ENCODE assay signal across 4 cellular contexts in the genomic region with DNA sequence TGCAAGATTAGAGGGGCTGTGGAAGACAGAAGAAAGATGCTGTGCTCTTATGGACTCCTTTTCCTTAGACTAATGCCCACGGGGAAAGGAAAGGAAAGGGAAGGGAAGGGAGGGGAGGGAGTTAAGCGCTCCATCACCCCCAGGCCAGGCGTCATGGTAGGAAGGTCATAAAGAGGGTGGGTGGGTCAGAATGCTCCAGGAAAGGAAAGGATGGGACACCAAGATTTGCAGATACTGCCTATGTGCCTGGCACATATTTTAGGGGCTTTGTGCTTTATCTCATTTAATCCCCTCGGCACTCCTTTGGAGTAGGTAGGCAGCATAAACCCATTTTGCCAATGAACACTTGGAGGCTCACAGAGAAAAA.
TF ChIP-seq lines count a peak whose summit lies in the region.

No MANE protein-coding gene starts in this region.

TF ChIP-seq in SK-N-SH, 30 proteins besides CTCF, POLR2A, EP300 and RAD21:
- TF ChIP-seq, protein P1, sequence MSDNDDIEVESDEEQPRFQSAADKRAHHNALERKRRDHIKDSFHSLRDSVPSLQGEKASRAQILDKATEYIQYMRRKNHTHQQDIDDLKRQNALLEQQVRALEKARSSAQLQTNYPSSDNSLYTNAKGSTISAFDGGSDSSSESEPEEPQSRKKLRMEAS (IDR thresholded peaks at IDR 0.05; ENCODE audit: low read depth): no peak
- TF ChIP-seq RXRA (IDR thresholded peaks at IDR 0.05; ENCODE audit: borderline replicate concordance, low read depth) (no peak), EZH2phosphoT487 (IDR thresholded peaks at IDR 0.05; ENCODE audit: borderline replicate concordance, low read depth) (no peak), TEAD4 (IDR thresholded peaks at IDR 0.05; ENCODE audit: borderline replicate concordance, insufficient read depth) (no peak), MXI1 (IDR thresholded peaks at IDR 0.05; ENCODE audit: low read depth, low read length) (no peak), JUND (IDR thresholded peaks at IDR 0.05) (no peak), POLR2AphosphoS5 (IDR thresholded peaks at IDR 0.05; ENCODE audit: low read depth, low read length) (no peak)
- TF ChIP-seq, protein P2, sequence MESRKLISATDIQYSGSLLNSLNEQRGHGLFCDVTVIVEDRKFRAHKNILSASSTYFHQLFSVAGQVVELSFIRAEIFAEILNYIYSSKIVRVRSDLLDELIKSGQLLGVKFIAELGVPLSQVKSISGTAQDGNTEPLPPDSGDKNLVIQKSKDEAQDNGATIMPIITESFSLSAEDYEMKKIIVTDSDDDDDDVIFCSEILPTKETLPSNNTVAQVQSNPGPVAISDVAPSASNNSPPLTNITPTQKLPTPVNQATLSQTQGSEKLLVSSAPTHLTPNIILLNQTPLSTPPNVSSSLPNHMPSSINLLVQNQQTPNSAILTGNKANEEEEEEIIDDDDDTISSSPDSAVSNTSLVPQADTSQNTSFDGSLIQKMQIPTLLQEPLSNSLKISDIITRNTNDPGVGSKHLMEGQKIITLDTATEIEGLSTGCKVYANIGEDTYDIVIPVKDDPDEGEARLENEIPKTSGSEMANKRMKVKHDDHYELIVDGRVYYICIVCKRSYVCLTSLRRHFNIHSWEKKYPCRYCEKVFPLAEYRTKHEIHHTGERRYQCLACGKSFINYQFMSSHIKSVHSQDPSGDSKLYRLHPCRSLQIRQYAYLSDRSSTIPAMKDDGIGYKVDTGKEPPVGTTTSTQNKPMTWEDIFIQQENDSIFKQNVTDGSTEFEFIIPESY (IDR thresholded peaks at IDR 0.05; ENCODE audit: borderline replicate concordance, low read depth): no peak
- TF ChIP-seq, protein P3, sequence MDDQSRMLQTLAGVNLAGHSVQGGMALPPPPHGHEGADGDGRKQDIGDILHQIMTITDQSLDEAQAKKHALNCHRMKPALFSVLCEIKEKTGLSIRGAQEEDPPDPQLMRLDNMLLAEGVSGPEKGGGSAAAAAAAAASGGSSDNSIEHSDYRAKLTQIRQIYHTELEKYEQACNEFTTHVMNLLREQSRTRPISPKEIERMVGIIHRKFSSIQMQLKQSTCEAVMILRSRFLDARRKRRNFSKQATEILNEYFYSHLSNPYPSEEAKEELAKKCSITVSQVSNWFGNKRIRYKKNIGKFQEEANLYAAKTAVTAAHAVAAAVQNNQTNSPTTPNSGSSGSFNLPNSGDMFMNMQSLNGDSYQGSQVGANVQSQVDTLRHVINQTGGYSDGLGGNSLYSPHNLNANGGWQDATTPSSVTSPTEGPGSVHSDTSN (IDR thresholded peaks at IDR 0.05): no peak

TF ChIP-seq in SK-N-SH treated with all-trans-retinoic acid at 6 μM for 48 hours, 23 proteins besides CTCF, POLR2A, EP300 and RAD21 (continues in another document):
- TF ChIP-seq ISL1 (CRISPR knock-in tag; IDR thresholded peaks at IDR 0.05) (no peak), ZNF70 (CRISPR knock-in tag; IDR thresholded peaks at IDR 0.05) (no peak), CSDC2 (CRISPR knock-in tag; IDR thresholded peaks at IDR 0.05) (no peak), GLIS3 (CRISPR knock-in tag; IDR thresholded peaks at IDR 0.05) (no peak), ZNF565 (CRISPR knock-in tag; conservative IDR thresholded peaks at IDR 0.05; ENCODE audit: low read depth) (no peak), OSR1 (CRISPR knock-in tag; IDR thresholded peaks at IDR 0.05) (no peak), ZFP3 (CRISPR knock-in tag; IDR thresholded peaks at IDR 0.05) (no peak), PPARA (CRISPR knock-in tag; IDR thresholded peaks at IDR 0.05; ENCODE audit: borderline replicate concordance) (no peak), ESRRG (CRISPR knock-in tag; IDR thresholded peaks at IDR 0.05) (no peak), ZFP30 (CRISPR knock-in tag; IDR thresholded peaks at IDR 0.05) (no peak)
- TF ChIP-seq, protein P4, sequence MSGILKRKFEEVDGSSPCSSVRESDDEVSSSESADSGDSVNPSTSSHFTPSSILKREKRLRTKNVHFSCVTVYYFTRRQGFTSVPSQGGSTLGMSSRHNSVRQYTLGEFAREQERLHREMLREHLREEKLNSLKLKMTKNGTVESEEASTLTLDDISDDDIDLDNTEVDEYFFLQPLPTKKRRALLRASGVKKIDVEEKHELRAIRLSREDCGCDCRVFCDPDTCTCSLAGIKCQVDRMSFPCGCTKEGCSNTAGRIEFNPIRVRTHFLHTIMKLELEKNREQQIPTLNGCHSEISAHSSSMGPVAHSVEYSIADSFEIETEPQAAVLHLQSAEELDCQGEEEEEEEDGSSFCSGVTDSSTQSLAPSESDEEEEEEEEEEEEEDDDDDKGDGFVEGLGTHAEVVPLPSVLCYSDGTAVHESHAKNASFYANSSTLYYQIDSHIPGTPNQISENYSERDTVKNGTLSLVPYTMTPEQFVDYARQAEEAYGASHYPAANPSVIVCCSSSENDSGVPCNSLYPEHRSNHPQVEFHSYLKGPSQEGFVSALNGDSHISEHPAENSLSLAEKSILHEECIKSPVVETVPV (CRISPR knock-in tag; IDR thresholded peaks at IDR 0.05): no peak
- TF ChIP-seq, protein P5, sequence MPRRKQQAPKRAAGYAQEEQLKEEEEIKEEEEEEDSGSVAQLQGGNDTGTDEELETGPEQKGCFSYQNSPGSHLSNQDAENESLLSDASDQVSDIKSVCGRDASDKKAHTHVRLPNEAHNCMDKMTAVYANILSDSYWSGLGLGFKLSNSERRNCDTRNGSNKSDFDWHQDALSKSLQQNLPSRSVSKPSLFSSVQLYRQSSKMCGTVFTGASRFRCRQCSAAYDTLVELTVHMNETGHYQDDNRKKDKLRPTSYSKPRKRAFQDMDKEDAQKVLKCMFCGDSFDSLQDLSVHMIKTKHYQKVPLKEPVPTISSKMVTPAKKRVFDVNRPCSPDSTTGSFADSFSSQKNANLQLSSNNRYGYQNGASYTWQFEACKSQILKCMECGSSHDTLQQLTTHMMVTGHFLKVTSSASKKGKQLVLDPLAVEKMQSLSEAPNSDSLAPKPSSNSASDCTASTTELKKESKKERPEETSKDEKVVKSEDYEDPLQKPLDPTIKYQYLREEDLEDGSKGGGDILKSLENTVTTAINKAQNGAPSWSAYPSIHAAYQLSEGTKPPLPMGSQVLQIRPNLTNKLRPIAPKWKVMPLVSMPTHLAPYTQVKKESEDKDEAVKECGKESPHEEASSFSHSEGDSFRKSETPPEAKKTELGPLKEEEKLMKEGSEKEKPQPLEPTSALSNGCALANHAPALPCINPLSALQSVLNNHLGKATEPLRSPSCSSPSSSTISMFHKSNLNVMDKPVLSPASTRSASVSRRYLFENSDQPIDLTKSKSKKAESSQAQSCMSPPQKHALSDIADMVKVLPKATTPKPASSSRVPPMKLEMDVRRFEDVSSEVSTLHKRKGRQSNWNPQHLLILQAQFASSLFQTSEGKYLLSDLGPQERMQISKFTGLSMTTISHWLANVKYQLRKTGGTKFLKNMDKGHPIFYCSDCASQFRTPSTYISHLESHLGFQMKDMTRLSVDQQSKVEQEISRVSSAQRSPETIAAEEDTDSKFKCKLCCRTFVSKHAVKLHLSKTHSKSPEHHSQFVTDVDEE (CRISPR knock-in tag; IDR thresholded peaks at IDR 0.05): no peak

TF ChIP-seq in GM12878, 131 proteins besides CTCF, POLR2A, EP300 and RAD21 (continues in another document):
- TF ChIP-seq, protein P6, sequence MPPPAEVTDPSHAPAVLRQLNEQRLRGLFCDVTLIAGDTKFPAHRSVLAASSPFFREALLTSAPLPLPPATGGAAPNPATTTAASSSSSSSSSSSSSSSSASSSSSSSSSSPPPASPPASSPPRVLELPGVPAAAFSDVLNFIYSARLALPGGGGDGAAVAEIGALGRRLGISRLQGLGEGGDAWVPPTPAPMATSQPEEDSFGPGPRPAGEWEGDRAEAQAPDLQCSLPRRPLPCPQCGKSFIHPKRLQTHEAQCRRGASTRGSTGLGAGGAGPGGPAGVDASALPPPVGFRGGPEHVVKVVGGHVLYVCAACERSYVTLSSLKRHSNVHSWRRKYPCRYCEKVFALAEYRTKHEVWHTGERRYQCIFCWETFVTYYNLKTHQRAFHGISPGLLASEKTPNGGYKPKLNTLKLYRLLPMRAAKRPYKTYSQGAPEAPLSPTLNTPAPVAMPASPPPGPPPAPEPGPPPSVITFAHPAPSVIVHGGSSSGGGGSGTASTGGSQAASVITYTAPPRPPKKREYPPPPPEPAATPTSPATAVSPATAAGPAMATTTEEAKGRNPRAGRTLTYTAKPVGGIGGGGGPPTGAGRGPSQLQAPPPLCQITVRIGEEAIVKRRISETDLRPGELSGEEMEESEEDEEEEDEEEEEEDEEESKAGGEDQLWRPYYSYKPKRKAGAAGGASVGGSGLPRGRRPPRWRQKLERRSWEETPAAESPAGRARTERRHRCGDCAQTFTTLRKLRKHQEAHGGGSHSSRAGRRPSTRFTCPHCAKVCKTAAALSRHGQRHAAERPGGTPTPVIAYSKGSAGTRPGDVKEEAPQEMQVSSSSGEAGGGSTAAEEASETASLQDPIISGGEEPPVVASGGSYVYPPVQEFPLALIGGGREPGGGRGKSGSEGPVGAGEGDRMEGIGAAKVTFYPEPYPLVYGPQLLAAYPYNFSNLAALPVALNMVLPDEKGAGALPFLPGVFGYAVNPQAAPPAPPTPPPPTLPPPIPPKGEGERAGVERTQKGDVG (CRISPR knock-in tag; IDR thresholded peaks at IDR 0.05): no peak
- TF ChIP-seq ZNF622 (IDR thresholded peaks at IDR 0.05) (no peak), KAT2A (conservative IDR thresholded peaks at IDR 0.05; ENCODE audit: control insufficient read depth, low read depth, low read length) (no peak), BCL11A (IDR thresholded peaks at IDR 0.05; ENCODE audit: low read depth, low read length) (no peak), RCOR1 (conservative IDR thresholded peaks at IDR 0.05; ENCODE audit: low read depth, low read length) (no peak), NR2F1 (conservative IDR thresholded peaks at IDR 0.05) (no peak), CBX5 (IDR thresholded peaks at IDR 0.05; ENCODE audit: low read depth) (no peak), NFIC (IDR thresholded peaks at IDR 0.05; ENCODE audit: low read depth, low read length) (no peak), DPF2 (IDR thresholded peaks at IDR 0.05) (no peak), TCF3 (IDR thresholded peaks at IDR 0.05; ENCODE audit: borderline replicate concordance, insufficient read depth, low read depth, low read length) (no peak), HDAC2 (IDR thresholded peaks at IDR 0.05) (no peak)
- TF ChIP-seq, protein P7, sequence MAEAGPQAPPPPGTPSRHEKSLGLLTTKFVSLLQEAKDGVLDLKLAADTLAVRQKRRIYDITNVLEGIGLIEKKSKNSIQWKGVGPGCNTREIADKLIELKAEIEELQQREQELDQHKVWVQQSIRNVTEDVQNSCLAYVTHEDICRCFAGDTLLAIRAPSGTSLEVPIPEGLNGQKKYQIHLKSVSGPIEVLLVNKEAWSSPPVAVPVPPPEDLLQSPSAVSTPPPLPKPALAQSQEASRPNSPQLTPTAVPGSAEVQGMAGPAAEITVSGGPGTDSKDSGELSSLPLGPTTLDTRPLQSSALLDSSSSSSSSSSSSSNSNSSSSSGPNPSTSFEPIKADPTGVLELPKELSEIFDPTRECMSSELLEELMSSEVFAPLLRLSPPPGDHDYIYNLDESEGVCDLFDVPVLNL (IDR thresholded peaks at IDR 0.05; ENCODE audit: low read depth, low read length): no peak
- TF ChIP-seq, protein P1 (IDR thresholded peaks at IDR 0.05; ENCODE audit: low read depth, low read length): no peak

TF ChIP-seq in HepG2, 621 proteins besides CTCF, POLR2A, EP300 and RAD21:
- TF ChIP-seq PCBP2 (optimal IDR thresholded peaks at IDR 0.05; ENCODE audit: low read depth, low read length, poor library complexity, severe bottlenecking) (peak; percentile 83), HNRNPK (IDR thresholded peaks at IDR 0.05; ENCODE audit: low read depth, low read length, poor library complexity, severe bottlenecking) (peak; percentile 85), KAT7 (CRISPR knock-in tag; IDR thresholded peaks at IDR 0.05; ENCODE audit: borderline replicate concordance) (no peak), NPAS2 (CRISPR knock-in tag; IDR thresholded peaks at IDR 0.05; ENCODE audit: borderline replicate concordance) (no peak), HOXA9 (CRISPR knock-in tag; IDR thresholded peaks at IDR 0.05; ENCODE audit: borderline replicate concordance) (no peak), PCBP1 (IDR thresholded peaks at IDR 0.05; ENCODE audit: borderline replicate concordance, low read depth, low read length) (peak; percentile 82; the same call in 1 of the 2 replicates), CEBPB (IDR thresholded peaks at IDR 0.05; ENCODE audit: borderline replicate concordance, low read depth, low read length) (no peak), ZNF326 (CRISPR knock-in tag; IDR thresholded peaks at IDR 0.05; ENCODE audit: borderline replicate concordance) (no peak)
